14 cellular contexts compared by ENCODE assay signal in genomic region chr13:111337206-111337605, GRCh38. TPM values are rescaled to one million over a fixed set of nuclear protein-coding genes. Genes with fewer than 3 reads are reported as not detected.
DNase-seq lines count a peak whose midpoint lies in the region; TF ChIP-seq lines count a peak whose summit lies in the region.
"Had no signal": no experiment of that assay in that cellular context is flagged by ENCODE, and none has a peak within 500 bp of the region (broad histone marks: within the 10 kb centered on the region; RNA-seq: fewer than 3 reads in every experiment).

No MANE protein-coding gene starts in this region.

- H3K27ac ChIP-seq in fibroblast of lung (ENCODE audit: insufficient read depth, low read length) (peak overlapping the region; percentile 60), sigmoid colon (no peak overlapping the region), SJCRH30 (no peak overlapping the region)
- H3K27ac ChIP-seq: adrenal gland had no signal

- DNase-seq in GM03348 (ENCODE audit: low spot score) (peak; percentile 89), SW480 (ENCODE audit: low spot score) (peak; percentile 25), fibroblast of lung (ENCODE audit: low read depth in 2 of 2) (peak; percentile 87 to 95), sigmoid colon (peak; percentile 12), D341Med (ENCODE audit: low spot score) (no peak), SJCRH30 (no peak), NCI-H2171 (lab: John Stamatoyannopoulos, UW) (no peak)
- no peak for DNase-seq in activated CD4-positive, alpha-beta T cell treated with anti-CD3 and anti-CD28 coated beads, Interleukin-2, amount 10 ng/mL, durations not matched to agents 7 days and 5 days
- DNase-seq: adrenal gland; natural killer cell; NCI-H2029 treated with DMSO at 0.1 percent for 48 hours; stimulated activated CD4-positive, alpha-beta T cell treated with anti-CD3 and anti-CD28 coated beads, Interleukin-12 subunit alpha, Interleukin-12 subunit beta, amount 100 ng/mL, for 4 hours; T-cell had no signal

- H3K9me3 ChIP-seq in fibroblast of lung (ENCODE audit: control insufficient read depth, insufficient read depth, low read depth, low read length) (no peaks in the 10 kb centered on the region), sigmoid colon (no peaks in the 10 kb centered on the region), SJCRH30 (replicated peaks) (no peaks in the 10 kb centered on the region)
- H3K9me3 ChIP-seq: adrenal gland had no signal

- no peak overlapping the region for H3K4me3 Mint-ChIP-seq in activated CD4-positive, alpha-beta T cell treated with anti-CD3 and anti-CD28 coated beads, Interleukin-2, amount 10 ng/mL, durations not matched to agents 7 days and 5 days
- H3K4me3 Mint-ChIP-seq: activated CD8-positive, alpha-beta T cell treated with anti-CD3 and anti-CD28 coated beads, Interleukin-2, amount 10 ng/mL, durations not matched to agents 7 days and 5 days; natural killer cell; T-cell had no signal

- no peaks in the 10 kb centered on the region for H3K36me3 ChIP-seq in fibroblast of lung (ENCODE audit: control insufficient read depth, insufficient read depth, low read length)
- H3K36me3 ChIP-seq in sigmoid colon, result no peaks in the 10 kb centered on the region
- H3K36me3 ChIP-seq in SJCRH30, result no peaks in the 10 kb centered on the region
- H3K36me3 ChIP-seq: adrenal gland had no signal

- WGBS in sigmoid colon, 2 donors, result 86 to 91% methylated on average over 4 of the region's 4 CpGs

- H3K4me1 Mint-ChIP-seq in activated CD4-positive, alpha-beta T cell treated with anti-CD3 and anti-CD28 coated beads, Interleukin-2, amount 10 ng/mL, durations not matched to agents 7 days and 5 days, result no peaks in the 10 kb centered on the region
- H3K4me1 Mint-ChIP-seq: natural killer cell, T-cell had no signal

- H4K20me1 ChIP-seq in fibroblast of lung (ENCODE audit: control insufficient read depth, extremely low read depth, insufficient read depth, low read length), result no peaks in the 10 kb centered on the region

- POLR2A ChIA-PET in activated CD4-positive, alpha-beta T cell treated with anti-CD3 and anti-CD28 coated beads, Interleukin-2, amount 10 ng/mL, durations not matched to agents 7 days and 5 days (lab: Charles Lee), result no interaction called here

- peaks cover 4% of the 10 kb centered on the region for H3K4me1 ChIP-seq in fibroblast of lung (ENCODE audit: control insufficient read depth, extremely low read depth, insufficient read depth, low read length)
- no peaks in the 10 kb centered on the region for H3K4me1 ChIP-seq in sigmoid colon
- H3K4me1 ChIP-seq in SJCRH30, result no peaks in the 10 kb centered on the region
- H3K4me1 ChIP-seq: adrenal gland had no signal

- TF ChIP-seq EP300 in sigmoid colon (IDR thresholded peaks at IDR 0.05), result no peak

- H3K36me3 Mint-ChIP-seq in activated CD4-positive, alpha-beta T cell treated with anti-CD3 and anti-CD28 coated beads, Interleukin-2, amount 10 ng/mL, durations not matched to agents 7 days and 5 days (ENCODE audit: low read depth), result peaks cover 3% of the 10 kb centered on the region
- H3K36me3 Mint-ChIP-seq: natural killer cell had no signal

- H3K4me2 ChIP-seq in fibroblast of lung (ENCODE audit: extremely low read depth, insufficient read depth, low read length), result peak overlapping the region; percentile 47

- no peaks in the 10 kb centered on the region for H3K27me3 ChIP-seq in fibroblast of lung (ENCODE audit: control insufficient read depth, insufficient read depth, low read length)
- H3K27me3 ChIP-seq in sigmoid colon, result no peaks in the 10 kb centered on the region
- H3K27me3 ChIP-seq in SJCRH30, result no peaks in the 10 kb centered on the region
- H3K27me3 ChIP-seq: adrenal gland had no signal

- H3K4me3 ChIP-seq in fibroblast of lung (replicated peaks in 1 of 4; ENCODE audit: control extremely low read depth in 1 of 4, insufficient read depth in 1 of 4, low read depth in 3 of 4, low read length in 4 of 4) (no peak overlapping the region), sigmoid colon (no peak overlapping the region), SJCRH30 (no peak overlapping the region)
- H3K4me3 ChIP-seq: adrenal gland had no signal

- no peak for TF ChIP-seq POLR2A in sigmoid colon (IDR thresholded peaks at IDR 0.05)

- H3K9me3 Mint-ChIP-seq in activated CD4-positive, alpha-beta T cell treated with anti-CD3 and anti-CD28 coated beads, Interleukin-2, amount 10 ng/mL, durations not matched to agents 7 days and 5 days, result peaks cover 2% of the 10 kb centered on the region
- H3K9me3 Mint-ChIP-seq: natural killer cell had no signal

- H2AFZ ChIP-seq in fibroblast of lung (ENCODE audit: low read length), result no peak overlapping the region

- H3K79me2 ChIP-seq in fibroblast of lung (ENCODE audit: control insufficient read depth, insufficient read depth, low read length), result no peaks in the 10 kb centered on the region

- no peak for TF ChIP-seq CTCF in fibroblast of lung (conservative IDR thresholded peaks at IDR 0.05 in 1 of 2, IDR thresholded peaks at IDR 0.05 in 1 of 2; ENCODE audit: low read depth in 1 of 2, low read length in 2 of 2)
- no peak for TF ChIP-seq CTCF in sigmoid colon (IDR thresholded peaks at IDR 0.05)

- H3K27me3 Mint-ChIP-seq in activated CD4-positive, alpha-beta T cell treated with anti-CD3 and anti-CD28 coated beads, Interleukin-2, amount 10 ng/mL, durations not matched to agents 7 days and 5 days, result no peaks in the 10 kb centered on the region
- H3K27me3 Mint-ChIP-seq: T-cell had no signal

- H3K27ac Mint-ChIP-seq in activated CD4-positive, alpha-beta T cell treated with anti-CD3 and anti-CD28 coated beads, Interleukin-2, amount 10 ng/mL, durations not matched to agents 7 days and 5 days, result no peak overlapping the region
- H3K27ac Mint-ChIP-seq: activated CD8-positive, alpha-beta T cell treated with anti-CD3 and anti-CD28 coated beads, Interleukin-2, amount 10 ng/mL, durations not matched to agents 7 days and 5 days; natural killer cell; T-cell had no signal

- H3K9ac ChIP-seq in fibroblast of lung (ENCODE audit: insufficient read depth, low read length), result no peak overlapping the region

- intact Hi-C loops in sigmoid colon (cut with DNase I), result no loop called here

- CTCF ChIA-PET in activated CD4-positive, alpha-beta T cell treated with anti-CD3 and anti-CD28 coated beads, Interleukin-2, amount 10 ng/mL, durations not matched to agents 7 days and 5 days (lab: Charles Lee), result no interaction called here

RNA-seq across cellular contexts. Expression of gene TEX29, which starts 16.8 kb away (rescaled TPM):
- 0.51 and 1.7 TPM in 2 replicates for total RNA-seq in fibroblast of lung
- 0.66 and 1.5 TPM in 2 replicates for polyA plus RNA-seq in fibroblast of lung
- polyA plus RNA-seq in fibroblast of lung (2012), result 1.3 and 2.7 TPM in 2 replicates
- polyA minus RNA-seq in fibroblast of lung (ENCODE audit: low replicate concordance), result not detected in 2 replicates
- 1 to 10 TPM in 2 of 4 donors, not detected in 2; 1.5 to 2.1 TPM for total RNA-seq in sigmoid colon
- under 1 TPM in 1 of 3 donors, not detected in 2; 0.79 TPM for polyA plus RNA-seq in sigmoid colon
- total RNA-seq in SJCRH30 (2014; rRNA removed; shearing (Covaris generic)), result not detected in 2 replicates
- under 1 TPM; 0.52 to 0.83 TPM for total RNA-seq in activated CD4-positive, alpha-beta T cell treated with anti-CD3 and anti-CD28 coated beads, Interleukin-2, amount 10 ng/mL, durations not matched to agents 7 days and 5 days
- total RNA-seq: activated CD8-positive, alpha-beta T cell treated with anti-CD3 and anti-CD28 coated beads, Interleukin-2, amount 10 ng/mL, durations not matched to agents 7 days and 5 days; natural killer cell had no signal

Comparison
In these comparisons a context has a peak if more than half of its experiments do, and no peak if none do; other contexts are left out.
1. DNase-seq: peak in GM03348 (single experiment), SW480 (single experiment), fibroblast of lung (2 of 2) and sigmoid colon (single experiment); none in D341Med (single experiment), SJCRH30 (0 of 2), NCI-H2171 (single experiment) and activated CD4-positive, alpha-beta T cell treated with anti-CD3 and anti-CD28 coated beads, Interleukin-2, amount 10 ng/mL, durations not matched to agents 7 days and 5 days (single experiment).